In the genomic region with DNA sequence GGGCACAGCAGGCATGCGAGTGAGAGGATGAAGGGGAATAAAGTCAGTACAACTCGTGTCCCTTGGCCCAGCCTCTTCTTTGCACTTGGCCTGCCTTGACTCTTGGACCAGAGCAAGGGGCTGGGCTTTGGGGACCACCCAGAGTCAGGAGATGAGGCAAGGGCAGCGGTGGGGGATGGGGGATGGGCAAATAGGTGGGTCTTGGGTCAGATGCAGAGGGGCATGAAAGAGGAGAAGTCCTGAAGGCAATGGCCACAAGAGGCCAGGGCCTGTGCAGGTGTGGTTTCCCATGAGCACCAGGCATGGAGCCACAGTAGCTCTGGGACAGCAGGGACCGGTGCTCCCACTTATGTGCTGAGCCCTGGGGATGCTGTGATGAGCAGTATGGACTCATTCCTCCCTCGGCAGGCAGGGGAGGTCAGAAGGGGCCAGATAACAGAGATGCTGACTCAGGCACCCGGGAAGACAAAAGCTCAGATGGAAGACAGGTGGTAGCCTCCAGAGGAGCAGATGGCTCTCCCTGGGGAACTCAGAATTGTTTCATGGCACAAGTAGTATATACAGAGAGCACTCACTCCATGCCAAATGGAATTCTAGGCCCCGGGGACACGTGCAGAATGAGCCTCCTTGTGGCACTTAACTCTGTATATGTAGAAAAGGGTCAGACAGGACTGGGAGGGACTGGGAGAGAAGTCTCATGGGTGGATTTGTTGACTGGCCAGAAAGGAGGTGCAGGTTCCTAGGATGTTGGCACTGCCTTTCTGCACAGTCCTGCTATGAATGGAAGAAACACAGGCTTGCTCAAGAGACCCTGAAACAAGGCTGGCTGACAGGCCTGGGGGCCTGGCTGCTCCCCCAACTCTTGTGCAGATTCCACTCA, we compare ENCODE assay signal across 12 cellular contexts. TPM values are rescaled to one million over a fixed set of nuclear protein-coding genes. Genes with fewer than 3 reads are reported as not detected.
DNase-seq lines count a peak whose midpoint lies in the region; ATAC-seq lines count a peak whose summit lies in the region.
"Had no signal": no experiment of that assay in that cellular context is flagged by ENCODE, and none has a peak within 500 bp of the region (broad histone marks: within the 10 kb centered on the region; RNA-seq: fewer than 3 reads in every experiment).

No MANE protein-coding gene starts in this region.

- H3K27ac ChIP-seq in temporal lobe (ENCODE audit: low read depth, low read length) = peak overlapping the region; percentile 10
- H3K27ac ChIP-seq: hepatocyte had no signal

- no peak for ATAC-seq in activated CD4-positive, CD25-positive, alpha-beta regulatory T cell treated with anti-CD3 and anti-CD28 coated beads, Interleukin-2, amount 50 U/mL, for 24 hours
- ATAC-seq in GM18517 (IDR thresholded peaks at IDR 0.05; ENCODE audit: unreplicated experiment) = no peak
- ATAC-seq in activated naive CD8-positive, alpha-beta T cell treated with anti-CD3 and anti-CD28 coated beads, Interleukin-2, amount 50 U/mL, for 24 hours = no peak
- ATAC-seq: stimulated activated naive CD8-positive, alpha-beta T cell treated with anti-CD3 and anti-CD28 coated beads, Interleukin-15, Interleukin-2, amounts not matched to agents 100 U/mL and 50 U/mL, for 24 hours had no signal

- DNase-seq in activated CD4-positive, CD25-positive, alpha-beta regulatory T cell treated with anti-CD3 and anti-CD28 coated beads, Interleukin-2, amount 50 U/mL, for 72 hours = peak; percentile 23
- DNase-seq in NCI-H69 (lab: John Stamatoyannopoulos, UW) = peak; percentile 92
- DNase-seq in fibroblast of gingiva (ENCODE audit: low read depth) = peak; percentile 52
- no peak for DNase-seq in foreskin melanocyte
- no peak for DNase-seq in activated naive CD8-positive, alpha-beta T cell treated with anti-CD3 and anti-CD28 coated beads, Interleukin-2, amount 50 U/mL, for 24 hours
- DNase-seq: NCI-H774; stimulated activated naive CD8-positive, alpha-beta T cell treated with anti-CD3 and anti-CD28 coated beads, Interleukin-15, Interleukin-2, amounts not matched to agents 100 U/mL and 50 U/mL, for 24 hours had no signal

- no peaks in the 10 kb centered on the region for H3K36me3 Mint-ChIP-seq in activated naive CD8-positive, alpha-beta T cell treated with anti-CD3 and anti-CD28 coated beads, Interleukin-2, amount 50 U/mL, for 24 hours (ENCODE audit: low read depth)

- no peaks in the 10 kb centered on the region for H3K9me3 Mint-ChIP-seq in activated naive CD8-positive, alpha-beta T cell treated with anti-CD3 and anti-CD28 coated beads, Interleukin-2, amount 50 U/mL, for 24 hours

- peaks cover 2% of the 10 kb centered on the region for H3K4me1 Mint-ChIP-seq in activated naive CD8-positive, alpha-beta T cell treated with anti-CD3 and anti-CD28 coated beads, Interleukin-2, amount 50 U/mL, for 24 hours

- no peak overlapping the region for H3K27ac Mint-ChIP-seq in activated naive CD8-positive, alpha-beta T cell treated with anti-CD3 and anti-CD28 coated beads, Interleukin-2, amount 50 U/mL, for 24 hours

- H3K27me3 Mint-ChIP-seq in activated naive CD8-positive, alpha-beta T cell treated with anti-CD3 and anti-CD28 coated beads, Interleukin-2, amount 50 U/mL, for 24 hours = no peaks in the 10 kb centered on the region

- H3K4me3 Mint-ChIP-seq in activated naive CD8-positive, alpha-beta T cell treated with anti-CD3 and anti-CD28 coated beads, Interleukin-2, amount 50 U/mL, for 24 hours = no peak overlapping the region

RNA-seq across cellular contexts. Expression of gene ZBTB47, which starts 14.3 kb away (rescaled TPM):
- total RNA-seq in temporal lobe = 14.0 TPM

RNA-seq across cellular contexts. Expression of gene KLHL40, which starts 17.6 kb away (rescaled TPM):
- total RNA-seq in temporal lobe = not detected
- total RNA-seq: hepatocyte, HT-29 had no signal

RNA-seq across cellular contexts. Expression of gene HHATL, which starts 34.8 kb away (rescaled TPM):
- total RNA-seq in temporal lobe = not detected
- total RNA-seq: hepatocyte, HT-29 had no signal

Comparison
In these comparisons a context has a peak if more than half of its experiments do, and no peak if none do; other contexts are left out.
1. DNase-seq: peak in activated CD4-positive, CD25-positive, alpha-beta regulatory T cell treated with anti-CD3 and anti-CD28 coated beads, Interleukin-2, amount 50 U/mL, for 72 hours (single experiment), NCI-H69 (single experiment) and fibroblast of gingiva (single experiment); none in foreskin melanocyte (single experiment) and activated naive CD8-positive, alpha-beta T cell treated with anti-CD3 and anti-CD28 coated beads, Interleukin-2, amount 50 U/mL, for 24 hours (single experiment).